ENCODE assay signal across 15 cellular contexts in genomic region chr19:4861147-4861546, GRCh38. TPM values are rescaled to one million over a fixed set of nuclear protein-coding genes. Genes with fewer than 3 reads are reported as not detected.
A peak's percentile ranks its signal among the peaks of the same experiment; 100 is the strongest.
DNase-seq lines count a peak whose midpoint lies in the region; ATAC-seq and TF ChIP-seq lines count a peak whose summit lies in the region.
"Had no signal": no experiment of that assay in that cellular context is flagged by ENCODE, and none has a peak within 500 bp of the region (broad histone marks: within the 10 kb centered on the region; RNA-seq: fewer than 3 reads in every experiment).

No MANE protein-coding gene starts in this region.

- peaks cover 4 to 37% (median 10%) of the 10 kb centered on the region in 3 donors for H3K4me1 ChIP-seq in esophagus squamous epithelium
- peaks cover 6 to 14% of the 10 kb centered on the region in 2 donors for H3K4me1 ChIP-seq in thyroid gland

- no peaks in the 10 kb centered on the region for H3K36me3 Mint-ChIP-seq in activated naive CD4-positive, alpha-beta T cell treated with anti-CD3 and anti-CD28 coated beads for 36 hours (ENCODE audit: low read depth)

- H3K27ac Mint-ChIP-seq in activated naive CD4-positive, alpha-beta T cell treated with anti-CD3 and anti-CD28 coated beads for 36 hours, result no peak overlapping the region
- H3K27ac Mint-ChIP-seq: activated B cell treated with CpG ODN at 0.5 μM for 24 hours; CD4-positive, alpha-beta T cell had no signal

- CTCF ChIA-PET in activated naive CD4-positive, alpha-beta T cell treated with anti-CD3 and anti-CD28 coated beads for 36 hours (lab: Charles Lee), result interaction anchor here (1.0 kb wide), 1 partner anchor 9 kb away, joined by 4 read pairs; no protein-coding TSS in a partner anchor

- H3K27me3 ChIP-seq in esophagus squamous epithelium (no peaks in the 10 kb centered on the region), thyroid gland (no peaks in the 10 kb centered on the region)

- no peak overlapping the region for H3K4me3 ChIP-seq in esophagus squamous epithelium
- no peak overlapping the region for H3K4me3 ChIP-seq in thyroid gland (replicated peaks in 1 of 3)

- intact Hi-C loops in esophagus squamous epithelium (cut with DNase I), result no loop called here
- intact Hi-C loops in thyroid gland (cut with DNase I), result no loop called here
- intact Hi-C loops in activated naive CD4-positive, alpha-beta T cell treated with anti-CD3 and anti-CD28 coated beads for 36 hours (cut with micrococcal nuclease), result no loop called here

- H3K9me3 ChIP-seq in esophagus squamous epithelium, result no peaks in the 10 kb centered on the region
- no peaks in the 10 kb centered on the region for H3K9me3 ChIP-seq in thyroid gland
- H3K9me3 ChIP-seq: SK-N-SH had no signal

- peak overlapping the region in 3 of 4 donors; percentile 7 to 58 (median 54) for H3K27ac ChIP-seq in esophagus squamous epithelium
- peak overlapping the region; percentile 5 to 52 (median 32) for H3K27ac ChIP-seq in thyroid gland

- DNase-seq in ELF-1 (ENCODE audit: low read depth, low spot score) (peak; percentile 43), NCI-H345 treated with DMSO at 0.1 percent for 48 hours (lab: John Stamatoyannopoulos, UW; ENCODE audit: unreplicated experiment) (peak; percentile 72), esophagus squamous epithelium (lab: John Stamatoyannopoulos, UW) (no peak), thyroid gland (peak; percentile 80 to 81)
- DNase-seq in activated naive CD4-positive, alpha-beta T cell treated with anti-CD3 and anti-CD28 coated beads for 36 hours, result no peak
- DNase-seq: activated B cell treated with CpG ODN at 0.5 μM for 24 hours; activated CD8-positive, alpha-beta memory T cell treated with anti-CD3 and anti-CD28 coated beads, Interleukin-2, amount 50 U/mL, for 4 hours; CD4-positive, alpha-beta T cell; SK-N-SH; stimulated activated CD4-positive, alpha-beta T cell treated with anti-CD3 and anti-CD28 coated beads, Interleukin-4, amount 100 ng/mL, for 1 hour; stimulated activated naive CD4-positive, alpha-beta T cell treated with Interleukin-2 at 50 U/mL for 16 hours had no signal

- 41 to 46% methylated on average over 5 to 10 of the region's 10 CpGs for WGBS in esophagus squamous epithelium, 2 donors
- WGBS in thyroid gland, 2 donors, result 12 to 41% methylated on average over 8 of the region's 10 CpGs

- no peak for TF ChIP-seq POLR2A in esophagus squamous epithelium (IDR thresholded peaks at IDR 0.05)
- no peak for TF ChIP-seq POLR2A in thyroid gland (IDR thresholded peaks at IDR 0.05)

- TF ChIP-seq CTCF in esophagus squamous epithelium (IDR thresholded peaks at IDR 0.05), result no peak
- no peak for TF ChIP-seq CTCF in thyroid gland (IDR thresholded peaks at IDR 0.05)

- no peak for ATAC-seq in HG02973 (IDR thresholded peaks at IDR 0.05; ENCODE audit: unreplicated experiment)
- no peak for ATAC-seq in HG02678 (IDR thresholded peaks at IDR 0.05; ENCODE audit: unreplicated experiment)

- no peak overlapping the region for H3K4me3 Mint-ChIP-seq in activated naive CD4-positive, alpha-beta T cell treated with anti-CD3 and anti-CD28 coated beads for 36 hours
- H3K4me3 Mint-ChIP-seq: activated B cell treated with CpG ODN at 0.5 μM for 24 hours; CD4-positive, alpha-beta T cell had no signal

- no peaks in the 10 kb centered on the region for H3K9me3 Mint-ChIP-seq in activated naive CD4-positive, alpha-beta T cell treated with anti-CD3 and anti-CD28 coated beads for 36 hours
- H3K9me3 Mint-ChIP-seq: activated B cell treated with CpG ODN at 0.5 μM for 24 hours; CD4-positive, alpha-beta T cell had no signal

- no peaks in the 10 kb centered on the region for H3K4me1 Mint-ChIP-seq in activated naive CD4-positive, alpha-beta T cell treated with anti-CD3 and anti-CD28 coated beads for 36 hours (ENCODE audit: low read depth)

- H3K36me3 ChIP-seq in esophagus squamous epithelium, result peaks cover 14 to 71% (median 39%) of the 10 kb centered on the region in 3 donors
- H3K36me3 ChIP-seq in thyroid gland, result peaks cover 15 to 16% of the 10 kb centered on the region in 2 donors

- H3K27me3 Mint-ChIP-seq in activated naive CD4-positive, alpha-beta T cell treated with anti-CD3 and anti-CD28 coated beads for 36 hours (ENCODE audit: low read depth), result no peaks in the 10 kb centered on the region
- H3K27me3 Mint-ChIP-seq: activated B cell treated with CpG ODN at 0.5 μM for 24 hours; CD4-positive, alpha-beta T cell had no signal

RNA-seq across cellular contexts. Expression of gene PLIN3, which starts 6.3 kb away (rescaled TPM):
- total RNA-seq in esophagus squamous epithelium (100 to 1,000 TPM in 3 of 4 donors, 10 to 100 TPM in 1; 67.3 to 173 (median 147) TPM), thyroid gland (10 to 100 TPM; 24.4 to 41.3 (median 38.0) TPM)
- 10 to 100 TPM; 16.1 to 17.1 TPM for total RNA-seq in activated naive CD4-positive, alpha-beta T cell treated with anti-CD3 and anti-CD28 coated beads for 36 hours

RNA-seq across cellular contexts. Expression of gene TICAM1, which starts 29.6 kb away (rescaled TPM):
- total RNA-seq in esophagus squamous epithelium (10 to 100 TPM in 3 of 4 donors, 1 to 10 TPM in 1; 9.6 to 28.7 (median 16.8) TPM), thyroid gland (1 to 10 TPM; 5.2 to 7.0 (median 6.3) TPM)
- 10 to 100 TPM; 15.2 to 16.5 TPM for total RNA-seq in activated naive CD4-positive, alpha-beta T cell treated with anti-CD3 and anti-CD28 coated beads for 36 hours

RNA-seq across cellular contexts. Expression of gene ARRDC5, which starts 41.5 kb away (rescaled TPM):
- total RNA-seq in esophagus squamous epithelium (under 1 TPM in 2 of 4 donors, not detected in 2; 0.38 to 0.62 TPM), thyroid gland (not detected)
- not detected for total RNA-seq in activated naive CD4-positive, alpha-beta T cell treated with anti-CD3 and anti-CD28 coated beads for 36 hours
- total RNA-seq: chondrocyte, MCF 10A had no signal

RNA-seq across cellular contexts. Expression of gene UHRF1, which starts 48.2 kb away (rescaled TPM):
- 10 to 100 TPM in 3 of 4 donors, 1 to 10 TPM in 1; 3.4 to 21.7 (median 11.5) TPM for total RNA-seq in esophagus squamous epithelium
- under 1 TPM; 0.11 to 0.71 (median 0.41) TPM for total RNA-seq in thyroid gland
- total RNA-seq in activated naive CD4-positive, alpha-beta T cell treated with anti-CD3 and anti-CD28 coated beads for 36 hours, result 100 to 1,000 TPM; 129 TPM

Comparison
In these comparisons a context has a peak if more than half of its experiments do, and no peak if none do; other contexts are left out.
1. DNase-seq: peak in ELF-1 (single experiment), NCI-H345 treated with DMSO at 0.1 percent for 48 hours (single experiment) and thyroid gland (2 of 2); none in esophagus squamous epithelium (single experiment) and activated naive CD4-positive, alpha-beta T cell treated with anti-CD3 and anti-CD28 coated beads for 36 hours (single experiment).